In genomic region chr12:49088190-49088931, GRCh38 we compare ENCODE assay signal across 8 cellular contexts. TPM values are rescaled to one million over a fixed set of nuclear protein-coding genes. Genes with fewer than 3 reads are reported as not detected.
A peak's percentile ranks its signal among the peaks of the same experiment; 100 is the strongest.
DNase-seq lines count a peak whose midpoint lies in the region; ATAC-seq, FAIRE-seq and TF ChIP-seq lines count a peak whose summit lies in the region.

No MANE protein-coding gene starts in this region.

- H3K9me3 Mint-ChIP-seq in CD4-positive, CD25-positive, alpha-beta regulatory T cell, result no peaks in the 10 kb centered on the region
- peaks cover 4% of the 10 kb centered on the region for H3K9me3 Mint-ChIP-seq in activated CD8-positive, alpha-beta T cell treated with anti-CD3 and anti-CD28 coated beads, Interleukin-2, amount 10 ng/mL, durations not matched to agents 7 days and 5 days (ENCODE audit: insufficient read depth)

- peaks cover 5 to 6% of the 10 kb centered on the region in 2 experiments for H4K20me1 ChIP-seq in H1 (replicated peaks in 1 of 2; ENCODE audit: control insufficient read depth in 1 of 2, insufficient read depth in 2 of 2, low read length in 2 of 2)

- peak; percentile 67 to 74 for TF ChIP-seq RAD21 in H1 (IDR thresholded peaks at IDR 0.05 in 1 of 2, conservative IDR thresholded peaks at IDR 0.05 in 1 of 2; ENCODE audit: low read depth in 2 of 2, low read length in 2 of 2)

- peaks cover 86% of the 10 kb centered on the region for H3K27me3 Mint-ChIP-seq in CD4-positive, CD25-positive, alpha-beta regulatory T cell
- H3K27me3 Mint-ChIP-seq in activated CD8-positive, alpha-beta T cell treated with anti-CD3 and anti-CD28 coated beads, Interleukin-2, amount 10 ng/mL, durations not matched to agents 7 days and 5 days (ENCODE audit: low read depth), result peaks cover 41% of the 10 kb centered on the region

- WGBS in H1 (ENCODE audit: extremely low coverage in 1 of 2, insufficient coverage in 1 of 2, insufficient read length in 1 of 2, insufficient replicate concordance in 2 of 2, low coverage in 1 of 2, low lambda C conversion rate in 2 of 2, missing lambda C conversion rate in 1 of 2), 2 experiments, result 9% methylated on average over 18 of the region's 18 CpGs; no CpG with 5 or more reads in 1 of the 2 experiments

- no peak for FAIRE-seq in H1 (lab: Jason Lieb, UNC)

- no peak overlapping the region for H3K27ac ChIP-seq in CD4-positive, CD25-positive, alpha-beta regulatory T cell (ENCODE audit: insufficient read depth, low read length, poor library complexity, severe bottlenecking)
- H3K27ac ChIP-seq in HUES48 (ENCODE audit: low read depth, low read length), result no peak overlapping the region
- H3K27ac ChIP-seq in H1 (ENCODE audit: low read depth, low read length), result no peak overlapping the region

- H3K9ac ChIP-seq in HUES48 (ENCODE audit: low read depth, low read length) (no peak overlapping the region), H1 (replicated peaks in 1 of 4; ENCODE audit: extremely low read depth in 1 of 4, low read depth in 3 of 4, low read length in 3 of 4) (no peak overlapping the region)

- H3K56ac ChIP-seq in H1 (replicated peaks; ENCODE audit: insufficient read length, low read depth, low read length), result no peak overlapping the region

- H3K36me3 Mint-ChIP-seq in CD4-positive, CD25-positive, alpha-beta regulatory T cell, result no peaks in the 10 kb centered on the region
- H3K36me3 Mint-ChIP-seq in activated CD8-positive, alpha-beta T cell treated with anti-CD3 and anti-CD28 coated beads, Interleukin-2, amount 10 ng/mL, durations not matched to agents 7 days and 5 days (ENCODE audit: low read depth), result no peaks in the 10 kb centered on the region

- 0 out of 2 replicates have a peak overlapping the region, but pooled peaks have one; percentile 11 for H2AFZ ChIP-seq in H1 (ENCODE audit: low read length)

- POLR2A ChIA-PET in activated CD8-positive, alpha-beta T cell treated with anti-CD3 and anti-CD28 coated beads, Interleukin-2, amount 10 ng/mL, durations not matched to agents 7 days and 5 days (lab: Charles Lee), result interaction anchor here (0.6 to 5.9 kb wide), 5 partner anchors 10 to 177 kb away, joined by 3 to 45 read pairs (median 5); partner anchors contain the start of genes RHEBL1 and TUBA1B
- POLR2A ChIA-PET in H1 (lab: Charles Lee; ENCODE audit: partially characterized antibody), result interaction anchor here (0.6 to 2.6 kb wide), 13 partner anchors 8 to 205 kb away, joined by 3 to 27 read pairs (median 4); partner anchors contain the start of genes RHEBL1 and TUBA1B

- H4K8ac ChIP-seq in H1 (ENCODE audit: extremely low read depth, insufficient read depth, low read length), result no peak overlapping the region

- H3K4me3 Mint-ChIP-seq in CD4-positive, CD25-positive, alpha-beta regulatory T cell, result peak overlapping the region; percentile 17 to 72 (median 56)
- no peak overlapping the region for H3K4me3 Mint-ChIP-seq in activated CD8-positive, alpha-beta T cell treated with anti-CD3 and anti-CD28 coated beads, Interleukin-2, amount 10 ng/mL, durations not matched to agents 7 days and 5 days

- ATAC-seq in CD4-positive, CD25-positive, alpha-beta regulatory T cell (ENCODE audit: low read depth in 2 of 2), result peak; percentile 88 to 89
- ATAC-seq in activated CD8-positive, alpha-beta T cell treated with anti-CD3 and anti-CD28 coated beads, Interleukin-2, amount 10 ng/mL, durations not matched to agents 7 days and 5 days, result peak; percentile 87

- H3K36me3 ChIP-seq in CD4-positive, CD25-positive, alpha-beta regulatory T cell (ENCODE audit: control insufficient read depth, insufficient read depth, low read length), result no peaks in the 10 kb centered on the region
- H3K36me3 ChIP-seq in HUES48 (ENCODE audit: control insufficient read depth, insufficient read depth, low read length) (no peaks in the 10 kb centered on the region), H1 (ENCODE audit: control insufficient read depth in 2 of 4, insufficient read depth in 4 of 4, low read length in 3 of 4) (peaks cover 0 to 4% (median 0%) of the 10 kb centered on the region in 4 experiments; a peak in 1 of 8 replicates)

- peak overlapping the region; percentile 6 to 63 for H3K4me2 ChIP-seq in H1 (ENCODE audit: insufficient read depth in 1 of 2, low read depth in 2 of 2, low read length in 2 of 2)

- no peak overlapping the region for H3K23ac ChIP-seq in H1 (ENCODE audit: insufficient read length)

- H2BK120ac ChIP-seq in H1 (replicated peaks; ENCODE audit: low read depth, low read length), result no peak overlapping the region

- H3K27ac Mint-ChIP-seq in CD4-positive, CD25-positive, alpha-beta regulatory T cell, result no peak overlapping the region
- H3K27ac Mint-ChIP-seq in activated CD8-positive, alpha-beta T cell treated with anti-CD3 and anti-CD28 coated beads, Interleukin-2, amount 10 ng/mL, durations not matched to agents 7 days and 5 days, result peak overlapping the region; percentile 31

- no peak overlapping the region for H4K91ac ChIP-seq in H1 (replicated peaks; ENCODE audit: insufficient read length, low read length)

- TF ChIP-seq POLR2A in H1 (IDR thresholded peaks at IDR 0.05; ENCODE audit: control extremely low read depth in 1 of 2, low read depth in 2 of 2, low read length in 2 of 2), result no peak

- H3K79me2 ChIP-seq in H1 (ENCODE audit: control insufficient read depth in 1 of 2, insufficient read depth in 2 of 2, low read length in 2 of 2), result no peaks in the 10 kb centered on the region

- peaks cover 0 to 2% of the 10 kb centered on the region in 2 experiments for H3K9me3 ChIP-seq in CD4-positive, CD25-positive, alpha-beta regulatory T cell (ENCODE audit: control insufficient read depth in 2 of 2, low read length in 2 of 2)
- no peaks in the 10 kb centered on the region for H3K9me3 ChIP-seq in HUES48 (ENCODE audit: control insufficient read depth, insufficient read depth, low read length)
- H3K9me3 ChIP-seq in H1 (ENCODE audit: insufficient read depth in 2 of 2, low read depth in 1 of 2, low read length in 1 of 2), result no peaks in the 10 kb centered on the region; a peak in 1 of 4 replicates

- TF ChIP-seq EP300 in H1 (IDR thresholded peaks at IDR 0.05; ENCODE audit: borderline replicate concordance in 1 of 2, low read depth in 2 of 2, low read length in 2 of 2), result no peak

- peaks cover 0 to 47% (median 29%) of the 10 kb centered on the region in 4 donors for H3K4me1 Mint-ChIP-seq in CD4-positive, CD25-positive, alpha-beta regulatory T cell
- H3K4me1 Mint-ChIP-seq in activated CD8-positive, alpha-beta T cell treated with anti-CD3 and anti-CD28 coated beads, Interleukin-2, amount 10 ng/mL, durations not matched to agents 7 days and 5 days (ENCODE audit: low read depth), result peaks cover 64% of the 10 kb centered on the region

- H3K14ac ChIP-seq in H1 (ENCODE audit: insufficient read length), result no peak overlapping the region

- H4K5ac ChIP-seq in H1 (ENCODE audit: insufficient read length, low read depth, low read length), result no peak overlapping the region

- no peaks in the 10 kb centered on the region for H3K79me1 ChIP-seq in H1 (ENCODE audit: low read depth, low read length)

- peaks cover 49% of the 10 kb centered on the region for H3K4me1 ChIP-seq in CD4-positive, CD25-positive, alpha-beta regulatory T cell (ENCODE audit: control insufficient read depth, insufficient read depth, low read length, poor library complexity, severe bottlenecking)
- H3K4me1 ChIP-seq in HUES48 (ENCODE audit: control insufficient read depth, insufficient read depth, low read length), result peaks cover 24% of the 10 kb centered on the region
- H3K4me1 ChIP-seq in H1 (replicated peaks in 1 of 4; ENCODE audit: control insufficient read depth in 3 of 4, insufficient read depth in 4 of 4, low read length in 3 of 4), result peaks cover 0 to 36% (median 12%) of the 10 kb centered on the region in 4 experiments; a peak in 6 of 7 replicates

- H2BK20ac ChIP-seq in H1 (ENCODE audit: low read length), result no peak overlapping the region

- no peak overlapping the region for H3K4me3 ChIP-seq in CD4-positive, CD25-positive, alpha-beta regulatory T cell (ENCODE audit: low read depth, low read length)
- H3K4me3 ChIP-seq in HUES48 (ENCODE audit: low read depth, low read length) (peak overlapping the region; percentile 32), H1 (ENCODE audit: extremely low read depth in 1 of 4, insufficient read depth in 2 of 4, low read depth in 3 of 4, low read length in 4 of 4) (peak overlapping the region in 1 of 4 experiments; percentile 45; a peak in 3 of 8 replicates)

- H2BK5ac ChIP-seq in H1 (ENCODE audit: low read depth, low read length), result no peak overlapping the region

- peak; percentile 96 for TF ChIP-seq CTCF in GM20000 (IDR thresholded peaks at IDR 0.05; ENCODE audit: extremely low read depth, missing control alignments)
- peak; percentile 84 to 93 (median 89) for TF ChIP-seq CTCF in H1 (IDR thresholded peaks at IDR 0.05; ENCODE audit: control extremely low read depth in 1 of 3, insufficient read depth in 1 of 3, low read depth in 1 of 3, low read length in 3 of 3)

- H2AK5ac ChIP-seq in H1 (ENCODE audit: low read depth, low read length), result no peak overlapping the region

- no peak overlapping the region for H3K4ac ChIP-seq in H1 (replicated peaks; ENCODE audit: insufficient read length, low read depth, low read length)

- H2BK12ac ChIP-seq in H1 (ENCODE audit: low read depth, low read length), result 0 out of 2 replicates have a peak overlapping the region, but pooled peaks have one; percentile 62

- H3K18ac ChIP-seq in H1 (ENCODE audit: extremely low read depth, low read length), result no peak overlapping the region

- CTCF ChIA-PET in activated CD8-positive, alpha-beta T cell treated with anti-CD3 and anti-CD28 coated beads, Interleukin-2, amount 10 ng/mL, durations not matched to agents 7 days and 5 days (lab: Charles Lee), result interaction anchor here (0.6 to 8.0 kb wide), 47 partner anchors 9 to 492 kb away, joined by 3 to 179 read pairs (median 5); partner anchors contain the start of genes ARF3, DDX23, KMT2D and LMBR1L
- CTCF ChIA-PET in H1 (lab: Charles Lee; ENCODE audit: partially characterized antibody), result interaction anchor here (0.7 to 7.1 kb wide), 34 partner anchors 11 to 440 kb away, joined by 3 to 235 read pairs (median 5); partner anchors contain the start of genes LMBR1L, PRPH and RHEBL1

- H3K23me2 ChIP-seq in H1 (ENCODE audit: low read depth, low read length), result peaks cover 8% of the 10 kb centered on the region; the same call in 1 of the 2 replicates

- peak; percentile 57 to 83 (median 77) for DNase-seq in CD4-positive, CD25-positive, alpha-beta regulatory T cell
- DNase-seq in GM20000 (ENCODE audit: low spot score) (peak; percentile 89), NOMO-1 (lab: John Stamatoyannopoulos, UW; ENCODE audit: unreplicated experiment in 2 of 2) (peak; percentile 78 to 83), H1 (ENCODE audit: low read depth in 1 of 2, low spot score in 2 of 2) (peak in 1 of 2 experiments; percentile 81), midbrain (lab: John Stamatoyannopoulos, UW) (peak; percentile 87)
- DNase-seq in activated CD8-positive, alpha-beta T cell treated with anti-CD3 and anti-CD28 coated beads, Interleukin-2, amount 10 ng/mL, durations not matched to agents 7 days and 5 days, result peak; percentile 86
- peak; percentile 61 for DNase-seq in stimulated activated CD8-positive, alpha-beta memory T cell treated with anti-CD3 and anti-CD28 coated beads, Interleukin-4, amount 100 ng/mL, for 24 hours (ENCODE audit: low read depth)

- H3K27me3 ChIP-seq in CD4-positive, CD25-positive, alpha-beta regulatory T cell (ENCODE audit: control insufficient read depth, insufficient read depth, low read length), result peaks cover 26% of the 10 kb centered on the region
- H3K27me3 ChIP-seq in HUES48 (ENCODE audit: control insufficient read depth, insufficient read depth, low read length) (peaks cover 72% of the 10 kb centered on the region), H1 (replicated peaks in 1 of 4; ENCODE audit: control insufficient read depth in 3 of 4, extremely low read depth in 1 of 4, insufficient read depth in 3 of 4, low read length in 3 of 4) (peaks cover 46 to 69% (median 61%) of the 10 kb centered on the region in 4 experiments)

- no peak overlapping the region for H2BK15ac ChIP-seq in H1 (ENCODE audit: low read length)

RNA-seq across cellular contexts. Expression of gene DHH, which starts 6.2 kb away (rescaled TPM):
- 0.27 TPM for total RNA-seq in CD4-positive, CD25-positive, alpha-beta regulatory T cell
- polyA plus RNA-seq in CD4-positive, CD25-positive, alpha-beta regulatory T cell, result not detected
- total RNA-seq in activated CD8-positive, alpha-beta T cell treated with anti-CD3 and anti-CD28 coated beads, Interleukin-2, amount 10 ng/mL, durations not matched to agents 7 days and 5 days, result under 1 TPM in 1 of 2 experiments, not detected in 1; 0.16 TPM
- 0.11 and 0.13 TPM in 2 replicates for total RNA-seq in H1 (2021; fragmentation: NEBNext Ultra II Directional; extraction: Animal tissue kit (Norgen Biotek cat#: 25700))
- polyA plus RNA-seq in H1 (2011; rRNA removed), result 0.03 and 0.09 TPM in 2 replicates
- 0.03 TPM for polyA plus RNA-seq in H1 (2011; cell fraction: cytosol; rRNA removed)
- 0.16 TPM for polyA plus RNA-seq in H1 (2011; cell fraction: nucleus; rRNA removed)
- polyA plus RNA-seq in H1 (2012, experiment 1 of 2), result 0.04 to 0.09 TPM (median 0.05 TPM) in 4 replicates
- polyA plus RNA-seq in H1 (2012, experiment 2 of 2), result not detected
- polyA plus RNA-seq in H1 (2013, experiment 1 of 2), result 0.04 TPM
- 0.06 TPM for polyA plus RNA-seq in H1 (2013, experiment 2 of 2)
- not detected in 2 replicates for polyA minus RNA-seq in H1 (2011; rRNA and poly(A)+ RNA removed)
- polyA minus RNA-seq in H1 (2011; cell fraction: cytosol; rRNA and poly(A)+ RNA removed), result not detected
- polyA minus RNA-seq in H1 (2011; cell fraction: nucleus; rRNA and poly(A)+ RNA removed), result not detected

RNA-seq across cellular contexts. Expression of gene RHEBL1, which starts 18.6 kb away (rescaled TPM):
- total RNA-seq in CD4-positive, CD25-positive, alpha-beta regulatory T cell, result 6.0 TPM
- 10 to 100 TPM; 11.7 to 19.5 (median 15.8) TPM for polyA plus RNA-seq in CD4-positive, CD25-positive, alpha-beta regulatory T cell
- total RNA-seq in activated CD8-positive, alpha-beta T cell treated with anti-CD3 and anti-CD28 coated beads, Interleukin-2, amount 10 ng/mL, durations not matched to agents 7 days and 5 days, result 1 to 10 TPM; 9.5 to 9.9 TPM
- total RNA-seq in H1 (2021; fragmentation: NEBNext Ultra II Directional; extraction: Animal tissue kit (Norgen Biotek cat#: 25700)), result 7.0 and 7.5 TPM in 2 replicates
- 8.1 and 9.4 TPM in 2 replicates for polyA plus RNA-seq in H1 (2011; rRNA removed)
- polyA plus RNA-seq in H1 (2011; cell fraction: cytosol; rRNA removed), result 8.9 TPM
- 8.4 TPM for polyA plus RNA-seq in H1 (2011; cell fraction: nucleus; rRNA removed)
- polyA plus RNA-seq in H1 (2012, experiment 1 of 2), result 6.8 to 8.2 TPM (median 7.4 TPM) in 4 replicates
- 6.5 TPM for polyA plus RNA-seq in H1 (2012, experiment 2 of 2)
- polyA plus RNA-seq in H1 (2013, experiment 1 of 2), result 4.7 TPM
- 4.9 TPM for polyA plus RNA-seq in H1 (2013, experiment 2 of 2)
- polyA minus RNA-seq in H1 (2011; rRNA and poly(A)+ RNA removed), result 5.3 and 7.7 TPM in 2 replicates
- polyA minus RNA-seq in H1 (2011; cell fraction: cytosol; rRNA and poly(A)+ RNA removed), result 3.9 TPM
- polyA minus RNA-seq in H1 (2011; cell fraction: nucleus; rRNA and poly(A)+ RNA removed), result 3.0 TPM

RNA-seq across cellular contexts. Expression of gene LMBR1L, which starts 22.3 kb away (rescaled TPM):
- total RNA-seq in CD4-positive, CD25-positive, alpha-beta regulatory T cell, result 315 TPM
- 10 to 100 TPM; 59.0 to 71.9 (median 62.2) TPM for polyA plus RNA-seq in CD4-positive, CD25-positive, alpha-beta regulatory T cell
- 10 to 100 TPM; 35.8 to 37.8 TPM for total RNA-seq in activated CD8-positive, alpha-beta T cell treated with anti-CD3 and anti-CD28 coated beads, Interleukin-2, amount 10 ng/mL, durations not matched to agents 7 days and 5 days
- 47.7 and 49.6 TPM in 2 replicates for total RNA-seq in H1 (2021; fragmentation: NEBNext Ultra II Directional; extraction: Animal tissue kit (Norgen Biotek cat#: 25700))
- polyA plus RNA-seq in H1 (2011; rRNA removed), result 36.6 and 54.6 TPM in 2 replicates
- 42.5 TPM for polyA plus RNA-seq in H1 (2011; cell fraction: cytosol; rRNA removed)
- 180 TPM for polyA plus RNA-seq in H1 (2011; cell fraction: nucleus; rRNA removed)
- polyA plus RNA-seq in H1 (2012, experiment 1 of 2), result 30.8 to 52.0 TPM (median 47.4 TPM) in 4 replicates
- 37.8 TPM for polyA plus RNA-seq in H1 (2012, experiment 2 of 2)
- 30.1 TPM for polyA plus RNA-seq in H1 (2013, experiment 1 of 2)
- 33.4 TPM for polyA plus RNA-seq in H1 (2013, experiment 2 of 2)
- 99.6 and 107 TPM in 2 replicates for polyA minus RNA-seq in H1 (2011; rRNA and poly(A)+ RNA removed)
- polyA minus RNA-seq in H1 (2011; cell fraction: cytosol; rRNA and poly(A)+ RNA removed), result 35.4 TPM
- polyA minus RNA-seq in H1 (2011; cell fraction: nucleus; rRNA and poly(A)+ RNA removed), result 78.7 TPM

RNA-seq across cellular contexts. Expression of gene KMT2D, which starts 27.8 kb away (rescaled TPM):
- total RNA-seq in CD4-positive, CD25-positive, alpha-beta regulatory T cell, result 149 TPM
- polyA plus RNA-seq in CD4-positive, CD25-positive, alpha-beta regulatory T cell, result 1 to 10 TPM; 5.2 to 8.8 (median 6.5) TPM
- 100 to 1,000 TPM; 113 TPM for total RNA-seq in activated CD8-positive, alpha-beta T cell treated with anti-CD3 and anti-CD28 coated beads, Interleukin-2, amount 10 ng/mL, durations not matched to agents 7 days and 5 days
- total RNA-seq in H1 (2021; fragmentation: NEBNext Ultra II Directional; extraction: Animal tissue kit (Norgen Biotek cat#: 25700)), result 86.3 and 92.3 TPM in 2 replicates
- polyA plus RNA-seq in H1 (2011; rRNA removed), result 9.1 and 15.7 TPM in 2 replicates
- 14.5 TPM for polyA plus RNA-seq in H1 (2011; cell fraction: cytosol; rRNA removed)
- polyA plus RNA-seq in H1 (2011; cell fraction: nucleus; rRNA removed), result 56.4 TPM
- 30.8 to 49.4 TPM (median 44.1 TPM) in 4 replicates for polyA plus RNA-seq in H1 (2012, experiment 1 of 2)
- polyA plus RNA-seq in H1 (2012, experiment 2 of 2), result 16.1 TPM
- 18.0 TPM for polyA plus RNA-seq in H1 (2013, experiment 1 of 2)
- polyA plus RNA-seq in H1 (2013, experiment 2 of 2), result 12.9 TPM
- 34.4 and 39.4 TPM in 2 replicates for polyA minus RNA-seq in H1 (2011; rRNA and poly(A)+ RNA removed)
- 64.4 TPM for polyA minus RNA-seq in H1 (2011; cell fraction: cytosol; rRNA and poly(A)+ RNA removed)
- 44.7 TPM for polyA minus RNA-seq in H1 (2011; cell fraction: nucleus; rRNA and poly(A)+ RNA removed)

RNA-seq across cellular contexts. Expression of gene TUBA1B, which starts 42.8 kb away (rescaled TPM):
- total RNA-seq in CD4-positive, CD25-positive, alpha-beta regulatory T cell, result 174 TPM
- polyA plus RNA-seq in CD4-positive, CD25-positive, alpha-beta regulatory T cell, result 100 to 1,000 TPM; 445 to 648 (median 513) TPM
- 1,000 to 10,000 TPM; 2,302 to 2,333 TPM for total RNA-seq in activated CD8-positive, alpha-beta T cell treated with anti-CD3 and anti-CD28 coated beads, Interleukin-2, amount 10 ng/mL, durations not matched to agents 7 days and 5 days
- 2,092 and 2,144 TPM in 2 replicates for total RNA-seq in H1 (2021; fragmentation: NEBNext Ultra II Directional; extraction: Animal tissue kit (Norgen Biotek cat#: 25700))
- 5,662 and 6,837 TPM in 2 replicates for polyA plus RNA-seq in H1 (2011; rRNA removed)
- 4,812 TPM for polyA plus RNA-seq in H1 (2011; cell fraction: cytosol; rRNA removed)
- 2,873 TPM for polyA plus RNA-seq in H1 (2011; cell fraction: nucleus; rRNA removed)
- 2,207 to 3,001 TPM (median 2,867 TPM) in 4 replicates for polyA plus RNA-seq in H1 (2012, experiment 1 of 2)
- 3,322 TPM for polyA plus RNA-seq in H1 (2012, experiment 2 of 2)
- polyA plus RNA-seq in H1 (2013, experiment 1 of 2), result 1,861 TPM
- 1,829 TPM for polyA plus RNA-seq in H1 (2013, experiment 2 of 2)
- polyA minus RNA-seq in H1 (2011; rRNA and poly(A)+ RNA removed), result 5,078 and 5,287 TPM in 2 replicates
- 1,363 TPM for polyA minus RNA-seq in H1 (2011; cell fraction: cytosol; rRNA and poly(A)+ RNA removed)
- polyA minus RNA-seq in H1 (2011; cell fraction: nucleus; rRNA and poly(A)+ RNA removed), result 988 TPM
